9 cellular contexts compared by ENCODE assay signal in the genomic region with DNA sequence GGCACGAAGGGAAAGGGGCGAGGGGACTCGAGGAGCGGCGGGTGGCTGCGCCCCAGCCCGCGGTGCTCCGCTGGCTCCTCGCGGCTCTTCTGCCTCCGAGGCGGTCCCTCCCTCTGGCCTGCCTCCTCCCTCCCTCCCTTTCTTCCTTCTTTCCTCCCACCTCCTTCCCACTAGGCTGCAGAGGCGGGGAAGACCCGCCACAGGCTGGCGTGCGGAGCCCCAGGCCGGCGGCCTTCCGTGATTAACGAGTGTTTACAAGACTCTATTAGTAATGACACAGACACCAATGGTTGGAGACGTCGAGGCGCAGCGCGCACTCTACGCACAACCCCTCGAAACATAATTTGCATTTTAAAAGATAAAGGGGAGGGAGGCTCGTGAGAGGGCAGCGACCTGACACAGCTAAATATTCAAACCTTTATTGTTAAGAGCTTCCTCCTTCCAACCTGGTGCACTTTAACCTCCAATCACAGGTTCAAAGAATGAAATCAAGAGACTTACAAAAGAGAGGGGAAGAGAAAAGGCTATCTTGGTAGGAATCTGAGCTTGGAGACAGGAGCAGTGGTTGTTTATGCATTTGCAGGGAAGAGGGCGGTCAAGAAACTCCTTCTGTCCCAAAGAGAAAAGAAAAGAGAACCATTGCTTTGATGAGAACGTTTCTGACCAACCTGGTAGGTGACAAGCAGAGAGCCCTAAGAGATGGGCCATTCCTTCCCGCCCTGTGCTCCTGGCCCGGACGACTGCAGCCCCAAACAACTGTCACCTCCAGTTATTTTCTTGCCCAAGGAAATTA. TPM values are rescaled to one million over a fixed set of nuclear protein-coding genes. Genes with fewer than 3 reads are reported as not detected.
DNase-seq lines count a peak whose midpoint lies in the region; ATAC-seq lines count a peak whose summit lies in the region.
"Had no signal": no experiment of that assay in that cellular context is flagged by ENCODE, and none has a peak within 500 bp of the region (broad histone marks: within the 10 kb centered on the region; RNA-seq: fewer than 3 reads in every experiment).

A gene with protein sequence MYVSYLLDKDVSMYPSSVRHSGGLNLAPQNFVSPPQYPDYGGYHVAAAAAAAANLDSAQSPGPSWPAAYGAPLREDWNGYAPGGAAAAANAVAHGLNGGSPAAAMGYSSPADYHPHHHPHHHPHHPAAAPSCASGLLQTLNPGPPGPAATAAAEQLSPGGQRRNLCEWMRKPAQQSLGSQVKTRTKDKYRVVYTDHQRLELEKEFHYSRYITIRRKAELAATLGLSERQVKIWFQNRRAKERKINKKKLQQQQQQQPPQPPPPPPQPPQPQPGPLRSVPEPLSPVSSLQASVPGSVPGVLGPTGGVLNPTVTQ (minus strand): TSS at position 243 of the 793 bp plus-strand sequence. CDS start 309 bp downstream, outside the sequence.

- DNase-seq in CD8-positive, alpha-beta memory T cell = no peak
- DNase-seq in HT-29 (ENCODE audit: low spot score) = peak; percentile 59
- DNase-seq in activated naive CD8-positive, alpha-beta T cell treated with anti-CD3 and anti-CD28 coated beads, Interleukin-2, amount 10 ng/mL, durations not matched to agents 7 days and 5 days = no peak
- no peak for DNase-seq in stimulated activated CD4-positive, alpha-beta T cell treated with anti-CD3 and anti-CD28 coated beads, Interleukin-4, amount 100 ng/mL, for 4 hours
- DNase-seq in G401 (ENCODE audit: low spot score) = no peak
- no peak for DNase-seq in ACHN

- CTCF ChIA-PET in CD8-positive, alpha-beta memory T cell (lab: Charles Lee) = interaction anchor here (1.1 to 1.4 kb wide), 2 partner anchors 9 to 139 kb away, joined by 3 read pairs; no protein-coding TSS in a partner anchor

- H3K27ac Mint-ChIP-seq in CD8-positive, alpha-beta memory T cell = no peak within 1 kb of the TSS
- peak within 1 kb of the TSS; percentile 54 for H3K27ac Mint-ChIP-seq in activated naive CD8-positive, alpha-beta T cell treated with anti-CD3 and anti-CD28 coated beads, Interleukin-2, amount 10 ng/mL, durations not matched to agents 7 days and 5 days

- peaks cover 9 to 38% (median 13%) of the 10 kb centered on the region in 3 donors for H3K4me1 Mint-ChIP-seq in CD8-positive, alpha-beta memory T cell
- peaks cover 5% of the 10 kb centered on the region for H3K4me1 Mint-ChIP-seq in activated naive CD8-positive, alpha-beta T cell treated with anti-CD3 and anti-CD28 coated beads, Interleukin-2, amount 10 ng/mL, durations not matched to agents 7 days and 5 days

- in situ Hi-C loops in G401 (cut with HindIII; ENCODE audit: low sequenced_read_pairs) = no loop called here
- in situ Hi-C loops in ACHN (cut with HindIII; ENCODE audit: low pct_ligation_motif_present, low pct_unique_long_range_greater_than_20kb, low sequenced_read_pairs) = no loop called here

- POLR2A ChIA-PET in CD8-positive, alpha-beta memory T cell (lab: Charles Lee) = no interaction called here
- POLR2A ChIA-PET in activated naive CD8-positive, alpha-beta T cell treated with anti-CD3 and anti-CD28 coated beads, Interleukin-2, amount 10 ng/mL, durations not matched to agents 7 days and 5 days (lab: Charles Lee) = no interaction called here

- no peaks in the 10 kb centered on the region for H3K36me3 Mint-ChIP-seq in CD8-positive, alpha-beta memory T cell
- no peaks in the 10 kb centered on the region for H3K36me3 Mint-ChIP-seq in activated naive CD8-positive, alpha-beta T cell treated with anti-CD3 and anti-CD28 coated beads, Interleukin-2, amount 10 ng/mL, durations not matched to agents 7 days and 5 days

- no peaks in the 10 kb centered on the region for H3K9me3 Mint-ChIP-seq in CD8-positive, alpha-beta memory T cell
- H3K9me3 Mint-ChIP-seq in activated naive CD8-positive, alpha-beta T cell treated with anti-CD3 and anti-CD28 coated beads, Interleukin-2, amount 10 ng/mL, durations not matched to agents 7 days and 5 days = no peaks in the 10 kb centered on the region

- H3K4me3 ChIP-seq in CD8-positive, alpha-beta memory T cell (ENCODE audit: low read length) = no peak within 1 kb of the TSS
- peak within 1 kb of the TSS; percentile 48 to 59 for H3K4me3 ChIP-seq in muscle layer of duodenum (ENCODE audit: low read depth in 1 of 2, low read length in 2 of 2)

- no peak for ATAC-seq in activated naive CD8-positive, alpha-beta T cell treated with anti-CD3 and anti-CD28 coated beads, Interleukin-2, amount 10 ng/mL, durations not matched to agents 7 days and 5 days (ENCODE audit: low read depth)
- ATAC-seq in GM18870 (IDR thresholded peaks at IDR 0.05; ENCODE audit: unreplicated experiment) = no peak

- no peaks in the 10 kb centered on the region for H3K4me1 ChIP-seq in CD8-positive, alpha-beta memory T cell (ENCODE audit: insufficient read depth, low read length)
- H3K4me1 ChIP-seq in muscle layer of duodenum (ENCODE audit: control insufficient read depth in 1 of 2, insufficient read depth in 2 of 2, low read length in 2 of 2) = peaks cover 0 to 45% of the 10 kb centered on the region in 2 donors

- H3K27ac ChIP-seq in CD8-positive, alpha-beta memory T cell (ENCODE audit: low read depth, low read length) = no peak within 1 kb of the TSS
- H3K27ac ChIP-seq in muscle layer of duodenum (ENCODE audit: low read length) = peak within 1 kb of the TSS; percentile 85

- no peaks in the 10 kb centered on the region for H3K9me3 ChIP-seq in CD8-positive, alpha-beta memory T cell (ENCODE audit: low read length)
- H3K9me3 ChIP-seq in muscle layer of duodenum (ENCODE audit: control insufficient read depth in 1 of 2, low read length in 2 of 2) = no peaks in the 10 kb centered on the region

- H3K36me3 ChIP-seq in CD8-positive, alpha-beta memory T cell (ENCODE audit: insufficient read depth, low read length) = no peaks in the 10 kb centered on the region
- no peaks in the 10 kb centered on the region for H3K36me3 ChIP-seq in muscle layer of duodenum (ENCODE audit: control insufficient read depth in 1 of 2, insufficient read depth in 2 of 2, low read length in 2 of 2)

- peak within 1 kb of the TSS in 4 of 7 donors; percentile 50 to 63 (median 56) for H3K4me3 Mint-ChIP-seq in CD8-positive, alpha-beta memory T cell
- H3K4me3 Mint-ChIP-seq in activated naive CD8-positive, alpha-beta T cell treated with anti-CD3 and anti-CD28 coated beads, Interleukin-2, amount 10 ng/mL, durations not matched to agents 7 days and 5 days = peak within 1 kb of the TSS; percentile 36

- peaks cover 62 to 82% of the 10 kb centered on the region in 2 donors for H3K27me3 Mint-ChIP-seq in CD8-positive, alpha-beta memory T cell
- H3K27me3 Mint-ChIP-seq in activated naive CD8-positive, alpha-beta T cell treated with anti-CD3 and anti-CD28 coated beads, Interleukin-2, amount 10 ng/mL, durations not matched to agents 7 days and 5 days = peaks cover 90% of the 10 kb centered on the region

- H3K27me3 ChIP-seq in CD8-positive, alpha-beta memory T cell (ENCODE audit: insufficient read depth, low read length, poor library complexity, severe bottlenecking) = peaks cover 35% of the 10 kb centered on the region
- H3K27me3 ChIP-seq in muscle layer of duodenum (ENCODE audit: low read depth, low read length) = peaks cover 73% of the 10 kb centered on the region

RNA-seq across cellular contexts. Expression of the gene that starts here (rescaled TPM):
- not detected for total RNA-seq in CD8-positive, alpha-beta memory T cell
- not detected for polyA plus RNA-seq in CD8-positive, alpha-beta memory T cell
- 4.1 and 5.4 TPM in 2 replicates for total RNA-seq in HT-29 (2014; rRNA removed; shearing (Covaris generic))
- total RNA-seq in activated naive CD8-positive, alpha-beta T cell treated with anti-CD3 and anti-CD28 coated beads, Interleukin-2, amount 10 ng/mL, durations not matched to agents 7 days and 5 days = not detected
- total RNA-seq in G401 (2014; rRNA removed; shearing (Covaris generic)) = 0.37 and 0.41 TPM in 2 replicates
- total RNA-seq: NCI-H460 had no signal
